ENCODE assay signal across 1 cellular context in the genomic region with DNA sequence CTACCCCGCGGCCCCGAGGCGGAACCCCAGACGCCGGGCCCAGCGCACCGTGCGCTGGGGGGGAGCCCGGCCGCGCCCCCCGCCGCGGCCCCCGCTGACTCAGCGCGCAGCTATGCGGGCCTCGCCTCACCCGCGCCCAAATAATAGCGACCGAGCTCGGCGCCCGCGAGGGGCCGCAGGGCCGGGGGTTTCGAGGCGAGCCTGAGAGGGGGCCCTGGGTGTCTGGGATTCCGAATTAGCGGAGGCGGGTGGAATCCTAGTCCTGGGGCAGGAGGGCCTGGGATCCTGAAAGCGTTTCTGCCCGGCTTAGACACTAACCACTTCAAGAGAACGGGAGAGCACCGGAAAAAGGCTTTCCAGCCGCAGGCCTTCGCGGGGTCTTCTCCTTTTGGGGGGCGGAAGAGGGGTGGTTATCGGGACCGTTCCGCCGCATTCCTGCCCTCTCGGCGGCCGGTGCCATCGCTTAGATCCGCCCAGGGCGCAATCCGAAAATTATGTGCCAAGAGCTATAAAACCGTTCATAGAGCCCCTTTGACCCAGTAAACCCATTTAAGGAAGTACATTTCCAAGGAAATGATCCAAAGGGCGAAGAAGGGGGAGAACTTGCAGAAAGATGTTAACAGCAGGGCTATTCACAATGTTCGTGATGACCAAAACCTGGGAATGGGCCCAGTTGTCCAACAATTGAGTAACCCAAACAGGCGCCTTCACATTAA.
A peak's percentile ranks its signal among the peaks of the same experiment; 100 is the strongest.
TF ChIP-seq lines count a peak whose summit lies in the region.

No MANE protein-coding gene starts in this region.

TF ChIP-seq in HepG2, 621 proteins besides CTCF, POLR2A, EP300 and RAD21 (continued from another document and continues in another):
- TF ChIP-seq, protein P1, sequence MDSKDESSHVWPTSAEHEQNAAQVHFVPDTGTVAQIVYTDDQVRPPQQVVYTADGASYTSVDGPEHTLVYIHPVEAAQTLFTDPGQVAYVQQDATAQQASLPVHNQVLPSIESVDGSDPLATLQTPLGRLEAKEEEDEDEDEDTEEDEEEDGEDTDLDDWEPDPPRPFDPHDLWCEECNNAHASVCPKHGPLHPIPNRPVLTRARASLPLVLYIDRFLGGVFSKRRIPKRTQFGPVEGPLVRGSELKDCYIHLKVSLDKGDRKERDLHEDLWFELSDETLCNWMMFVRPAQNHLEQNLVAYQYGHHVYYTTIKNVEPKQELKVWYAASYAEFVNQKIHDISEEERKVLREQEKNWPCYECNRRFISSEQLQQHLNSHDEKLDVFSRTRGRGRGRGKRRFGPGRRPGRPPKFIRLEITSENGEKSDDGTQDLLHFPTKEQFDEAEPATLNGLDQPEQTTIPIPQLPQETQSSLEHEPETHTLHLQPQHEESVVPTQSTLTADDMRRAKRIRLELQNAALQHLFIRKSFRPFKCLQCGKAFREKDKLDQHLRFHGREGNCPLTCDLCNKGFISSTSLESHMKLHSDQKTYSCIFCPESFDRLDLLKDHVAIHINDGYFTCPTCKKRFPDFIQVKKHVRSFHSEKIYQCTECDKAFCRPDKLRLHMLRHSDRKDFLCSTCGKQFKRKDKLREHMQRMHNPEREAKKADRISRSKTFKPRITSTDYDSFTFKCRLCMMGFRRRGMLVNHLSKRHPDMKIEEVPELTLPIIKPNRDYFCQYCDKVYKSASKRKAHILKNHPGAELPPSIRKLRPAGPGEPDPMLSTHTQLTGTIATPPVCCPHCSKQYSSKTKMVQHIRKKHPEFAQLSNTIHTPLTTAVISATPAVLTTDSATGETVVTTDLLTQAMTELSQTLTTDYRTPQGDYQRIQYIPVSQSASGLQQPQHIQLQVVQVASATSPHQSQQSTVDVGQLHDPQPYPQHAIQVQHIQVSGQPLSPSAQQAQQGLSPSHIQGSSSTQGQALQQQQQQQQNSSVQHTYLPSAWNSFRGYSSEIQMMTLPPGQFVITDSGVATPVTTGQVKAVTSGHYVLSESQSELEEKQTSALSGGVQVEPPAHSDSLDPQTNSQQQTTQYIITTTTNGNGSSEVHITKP (CRISPR knock-in tag; IDR thresholded peaks at IDR 0.05; ENCODE audit: low read depth): no peak
- TF ChIP-seq PAX8 (CRISPR knock-in tag; IDR thresholded peaks at IDR 0.05; ENCODE audit: borderline replicate concordance) (peak; percentile 94; the same call in 1 of the 2 replicates), ZC3H13 (CRISPR knock-in tag; IDR thresholded peaks at IDR 0.05) (no peak), CBX5 (CRISPR knock-in tag; IDR thresholded peaks at IDR 0.05; ENCODE audit: borderline replicate concordance) (no peak), ZNF3 (CRISPR knock-in tag; IDR thresholded peaks at IDR 0.05) (no peak), ARNT2 (CRISPR knock-in tag; IDR thresholded peaks at IDR 0.05; ENCODE audit: low read depth) (peak; percentile 65; the same call in 1 of the 2 replicates), PCBP1 (IDR thresholded peaks at IDR 0.05; ENCODE audit: borderline replicate concordance, low read depth, low read length) (0 out of 2 replicates have a peak, but pooled peaks have one; percentile 30), ZNF598 (CRISPR knock-in tag; IDR thresholded peaks at IDR 0.05; ENCODE audit: borderline replicate concordance) (no peak; the same call in 1 of the 2 replicates), ZBTB8A (CRISPR knock-in tag; IDR thresholded peaks at IDR 0.05; ENCODE audit: borderline replicate concordance, low read depth) (no peak), TBP (CRISPR knock-in tag; IDR thresholded peaks at IDR 0.05) (no peak), PPARG (CRISPR knock-in tag; conservative IDR thresholded peaks at IDR 0.05) (peak; percentile 73), ATF7 (IDR thresholded peaks at IDR 0.05) (no peak), ATF7 (CRISPR knock-in tag; IDR thresholded peaks at IDR 0.05) (no peak), ZNF264 (CRISPR knock-in tag; IDR thresholded peaks at IDR 0.05) (peak; percentile 21; the same call in 1 of the 2 replicates), ETV6 (CRISPR knock-in tag; conservative IDR thresholded peaks at IDR 0.05) (peak; percentile 40; the same call in 1 of the 2 replicates), HDAC6 (IDR thresholded peaks at IDR 0.05; ENCODE audit: low read depth, low read length) (no peak), KLF12 (CRISPR knock-in tag; IDR thresholded peaks at IDR 0.05; ENCODE audit: borderline replicate concordance) (no peak), ZNF260 (CRISPR knock-in tag; IDR thresholded peaks at IDR 0.05; ENCODE audit: borderline replicate concordance, low read depth) (no peak), ZNF350 (CRISPR knock-in tag; IDR thresholded peaks at IDR 0.05; ENCODE audit: borderline replicate concordance, low read depth) (no peak; the same call in 1 of the 2 replicates), SP140L (CRISPR knock-in tag; IDR thresholded peaks at IDR 0.05; ENCODE audit: borderline replicate concordance) (no peak), ZNF354B (CRISPR knock-in tag; IDR thresholded peaks at IDR 0.05) (no peak), SKI (IDR thresholded peaks at IDR 0.05; ENCODE audit: partially characterized antibody) (no peak), POGZ (CRISPR knock-in tag; IDR thresholded peaks at IDR 0.05) (0 out of 2 replicates have a peak, but pooled peaks have one; percentile 12), ZNF670 (CRISPR knock-in tag; IDR thresholded peaks at IDR 0.05; ENCODE audit: borderline replicate concordance) (no peak; the same call in 1 of the 2 replicates), ZNF335 (CRISPR knock-in tag; IDR thresholded peaks at IDR 0.05) (no peak)
- TF ChIP-seq, protein P2, sequence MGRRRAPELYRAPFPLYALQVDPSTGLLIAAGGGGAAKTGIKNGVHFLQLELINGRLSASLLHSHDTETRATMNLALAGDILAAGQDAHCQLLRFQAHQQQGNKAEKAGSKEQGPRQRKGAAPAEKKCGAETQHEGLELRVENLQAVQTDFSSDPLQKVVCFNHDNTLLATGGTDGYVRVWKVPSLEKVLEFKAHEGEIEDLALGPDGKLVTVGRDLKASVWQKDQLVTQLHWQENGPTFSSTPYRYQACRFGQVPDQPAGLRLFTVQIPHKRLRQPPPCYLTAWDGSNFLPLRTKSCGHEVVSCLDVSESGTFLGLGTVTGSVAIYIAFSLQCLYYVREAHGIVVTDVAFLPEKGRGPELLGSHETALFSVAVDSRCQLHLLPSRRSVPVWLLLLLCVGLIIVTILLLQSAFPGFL (CRISPR knock-in tag; IDR thresholded peaks at IDR 0.05): no peak
- TF ChIP-seq, protein P3, sequence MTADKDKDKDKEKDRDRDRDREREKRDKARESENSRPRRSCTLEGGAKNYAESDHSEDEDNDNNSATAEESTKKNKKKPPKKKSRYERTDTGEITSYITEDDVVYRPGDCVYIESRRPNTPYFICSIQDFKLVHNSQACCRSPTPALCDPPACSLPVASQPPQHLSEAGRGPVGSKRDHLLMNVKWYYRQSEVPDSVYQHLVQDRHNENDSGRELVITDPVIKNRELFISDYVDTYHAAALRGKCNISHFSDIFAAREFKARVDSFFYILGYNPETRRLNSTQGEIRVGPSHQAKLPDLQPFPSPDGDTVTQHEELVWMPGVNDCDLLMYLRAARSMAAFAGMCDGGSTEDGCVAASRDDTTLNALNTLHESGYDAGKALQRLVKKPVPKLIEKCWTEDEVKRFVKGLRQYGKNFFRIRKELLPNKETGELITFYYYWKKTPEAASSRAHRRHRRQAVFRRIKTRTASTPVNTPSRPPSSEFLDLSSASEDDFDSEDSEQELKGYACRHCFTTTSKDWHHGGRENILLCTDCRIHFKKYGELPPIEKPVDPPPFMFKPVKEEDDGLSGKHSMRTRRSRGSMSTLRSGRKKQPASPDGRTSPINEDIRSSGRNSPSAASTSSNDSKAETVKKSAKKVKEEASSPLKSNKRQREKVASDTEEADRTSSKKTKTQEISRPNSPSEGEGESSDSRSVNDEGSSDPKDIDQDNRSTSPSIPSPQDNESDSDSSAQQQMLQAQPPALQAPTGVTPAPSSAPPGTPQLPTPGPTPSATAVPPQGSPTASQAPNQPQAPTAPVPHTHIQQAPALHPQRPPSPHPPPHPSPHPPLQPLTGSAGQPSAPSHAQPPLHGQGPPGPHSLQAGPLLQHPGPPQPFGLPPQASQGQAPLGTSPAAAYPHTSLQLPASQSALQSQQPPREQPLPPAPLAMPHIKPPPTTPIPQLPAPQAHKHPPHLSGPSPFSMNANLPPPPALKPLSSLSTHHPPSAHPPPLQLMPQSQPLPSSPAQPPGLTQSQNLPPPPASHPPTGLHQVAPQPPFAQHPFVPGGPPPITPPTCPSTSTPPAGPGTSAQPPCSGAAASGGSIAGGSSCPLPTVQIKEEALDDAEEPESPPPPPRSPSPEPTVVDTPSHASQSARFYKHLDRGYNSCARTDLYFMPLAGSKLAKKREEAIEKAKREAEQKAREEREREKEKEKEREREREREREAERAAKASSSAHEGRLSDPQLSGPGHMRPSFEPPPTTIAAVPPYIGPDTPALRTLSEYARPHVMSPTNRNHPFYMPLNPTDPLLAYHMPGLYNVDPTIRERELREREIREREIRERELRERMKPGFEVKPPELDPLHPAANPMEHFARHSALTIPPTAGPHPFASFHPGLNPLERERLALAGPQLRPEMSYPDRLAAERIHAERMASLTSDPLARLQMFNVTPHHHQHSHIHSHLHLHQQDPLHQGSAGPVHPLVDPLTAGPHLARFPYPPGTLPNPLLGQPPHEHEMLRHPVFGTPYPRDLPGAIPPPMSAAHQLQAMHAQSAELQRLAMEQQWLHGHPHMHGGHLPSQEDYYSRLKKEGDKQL (CRISPR knock-in tag; IDR thresholded peaks at IDR 0.05; ENCODE audit: low read depth): no peak
- TF ChIP-seq, protein P4, sequence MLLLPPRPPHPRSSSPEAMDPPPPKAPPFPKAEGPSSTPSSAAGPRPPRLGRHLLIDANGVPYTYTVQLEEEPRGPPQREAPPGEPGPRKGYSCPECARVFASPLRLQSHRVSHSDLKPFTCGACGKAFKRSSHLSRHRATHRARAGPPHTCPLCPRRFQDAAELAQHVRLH (CRISPR knock-in tag; IDR thresholded peaks at IDR 0.05; ENCODE audit: borderline replicate concordance, low read depth): 0 out of 2 replicates have a peak, but pooled peaks have one; percentile 35
- TF ChIP-seq, protein P5, sequence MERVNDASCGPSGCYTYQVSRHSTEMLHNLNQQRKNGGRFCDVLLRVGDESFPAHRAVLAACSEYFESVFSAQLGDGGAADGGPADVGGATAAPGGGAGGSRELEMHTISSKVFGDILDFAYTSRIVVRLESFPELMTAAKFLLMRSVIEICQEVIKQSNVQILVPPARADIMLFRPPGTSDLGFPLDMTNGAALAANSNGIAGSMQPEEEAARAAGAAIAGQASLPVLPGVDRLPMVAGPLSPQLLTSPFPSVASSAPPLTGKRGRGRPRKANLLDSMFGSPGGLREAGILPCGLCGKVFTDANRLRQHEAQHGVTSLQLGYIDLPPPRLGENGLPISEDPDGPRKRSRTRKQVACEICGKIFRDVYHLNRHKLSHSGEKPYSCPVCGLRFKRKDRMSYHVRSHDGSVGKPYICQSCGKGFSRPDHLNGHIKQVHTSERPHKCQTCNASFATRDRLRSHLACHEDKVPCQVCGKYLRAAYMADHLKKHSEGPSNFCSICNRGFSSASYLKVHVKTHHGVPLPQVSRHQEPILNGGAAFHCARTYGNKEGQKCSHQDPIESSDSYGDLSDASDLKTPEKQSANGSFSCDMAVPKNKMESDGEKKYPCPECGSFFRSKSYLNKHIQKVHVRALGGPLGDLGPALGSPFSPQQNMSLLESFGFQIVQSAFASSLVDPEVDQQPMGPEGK (CRISPR knock-in tag; IDR thresholded peaks at IDR 0.05): peak; percentile 93
- TF ChIP-seq, protein P6, sequence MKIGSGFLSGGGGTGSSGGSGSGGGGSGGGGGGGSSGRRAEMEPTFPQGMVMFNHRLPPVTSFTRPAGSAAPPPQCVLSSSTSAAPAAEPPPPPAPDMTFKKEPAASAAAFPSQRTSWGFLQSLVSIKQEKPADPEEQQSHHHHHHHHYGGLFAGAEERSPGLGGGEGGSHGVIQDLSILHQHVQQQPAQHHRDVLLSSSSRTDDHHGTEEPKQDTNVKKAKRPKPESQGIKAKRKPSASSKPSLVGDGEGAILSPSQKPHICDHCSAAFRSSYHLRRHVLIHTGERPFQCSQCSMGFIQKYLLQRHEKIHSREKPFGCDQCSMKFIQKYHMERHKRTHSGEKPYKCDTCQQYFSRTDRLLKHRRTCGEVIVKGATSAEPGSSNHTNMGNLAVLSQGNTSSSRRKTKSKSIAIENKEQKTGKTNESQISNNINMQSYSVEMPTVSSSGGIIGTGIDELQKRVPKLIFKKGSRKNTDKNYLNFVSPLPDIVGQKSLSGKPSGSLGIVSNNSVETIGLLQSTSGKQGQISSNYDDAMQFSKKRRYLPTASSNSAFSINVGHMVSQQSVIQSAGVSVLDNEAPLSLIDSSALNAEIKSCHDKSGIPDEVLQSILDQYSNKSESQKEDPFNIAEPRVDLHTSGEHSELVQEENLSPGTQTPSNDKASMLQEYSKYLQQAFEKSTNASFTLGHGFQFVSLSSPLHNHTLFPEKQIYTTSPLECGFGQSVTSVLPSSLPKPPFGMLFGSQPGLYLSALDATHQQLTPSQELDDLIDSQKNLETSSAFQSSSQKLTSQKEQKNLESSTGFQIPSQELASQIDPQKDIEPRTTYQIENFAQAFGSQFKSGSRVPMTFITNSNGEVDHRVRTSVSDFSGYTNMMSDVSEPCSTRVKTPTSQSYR (CRISPR knock-in tag; IDR thresholded peaks at IDR 0.05; ENCODE audit: borderline replicate concordance): no peak; the same call in 1 of the 2 replicates
- TF ChIP-seq, protein P7, sequence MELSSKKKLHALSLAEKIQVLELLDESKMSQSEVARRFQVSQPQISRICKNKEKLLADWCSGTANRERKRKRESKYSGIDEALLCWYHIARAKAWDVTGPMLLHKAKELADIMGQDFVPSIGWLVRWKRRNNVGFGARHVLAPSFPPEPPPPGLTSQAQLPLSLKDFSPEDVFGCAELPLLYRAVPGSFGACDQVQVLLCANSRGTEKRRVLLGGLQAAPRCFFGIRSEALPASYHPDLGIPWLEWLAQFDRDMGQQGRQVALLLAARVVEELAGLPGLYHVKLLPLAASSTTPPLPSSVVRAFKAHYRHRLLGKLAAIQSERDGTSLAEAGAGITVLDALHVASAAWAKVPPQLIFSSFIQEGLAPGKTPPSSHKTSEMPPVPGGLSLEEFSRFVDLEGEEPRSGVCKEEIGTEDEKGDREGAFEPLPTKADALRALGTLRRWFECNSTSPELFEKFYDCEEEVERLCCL (CRISPR knock-in tag; IDR thresholded peaks at IDR 0.05; ENCODE audit: borderline replicate concordance): no peak; the same call in 1 of the 2 replicates
- TF ChIP-seq, protein P8, sequence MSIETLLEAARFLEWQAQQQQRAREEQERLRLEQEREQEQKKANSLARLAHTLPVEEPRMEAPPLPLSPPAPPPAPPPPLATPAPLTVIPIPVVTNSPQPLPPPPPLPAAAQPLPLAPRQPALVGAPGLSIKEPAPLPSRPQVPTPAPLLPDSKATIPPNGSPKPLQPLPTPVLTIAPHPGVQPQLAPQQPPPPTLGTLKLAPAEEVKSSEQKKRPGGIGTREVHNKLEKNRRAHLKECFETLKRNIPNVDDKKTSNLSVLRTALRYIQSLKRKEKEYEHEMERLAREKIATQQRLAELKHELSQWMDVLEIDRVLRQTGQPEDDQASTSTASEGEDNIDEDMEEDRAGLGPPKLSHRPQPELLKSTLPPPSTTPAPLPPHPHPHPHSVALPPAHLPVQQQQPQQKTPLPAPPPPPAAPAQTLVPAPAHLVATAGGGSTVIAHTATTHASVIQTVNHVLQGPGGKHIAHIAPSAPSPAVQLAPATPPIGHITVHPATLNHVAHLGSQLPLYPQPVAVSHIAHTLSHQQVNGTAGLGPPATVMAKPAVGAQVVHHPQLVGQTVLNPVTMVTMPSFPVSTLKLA (IDR thresholded peaks at IDR 0.05): no peak
- TF ChIP-seq, protein P9, sequence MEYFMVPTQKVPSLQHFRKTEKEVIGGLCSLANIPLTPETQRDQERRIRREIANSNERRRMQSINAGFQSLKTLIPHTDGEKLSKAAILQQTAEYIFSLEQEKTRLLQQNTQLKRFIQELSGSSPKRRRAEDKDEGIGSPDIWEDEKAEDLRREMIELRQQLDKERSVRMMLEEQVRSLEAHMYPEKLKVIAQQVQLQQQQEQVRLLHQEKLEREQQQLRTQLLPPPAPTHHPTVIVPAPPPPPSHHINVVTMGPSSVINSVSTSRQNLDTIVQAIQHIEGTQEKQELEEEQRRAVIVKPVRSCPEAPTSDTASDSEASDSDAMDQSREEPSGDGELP (IDR thresholded peaks at IDR 0.05; ENCODE audit: borderline replicate concordance, low read depth): no peak; the same call in 1 of the 2 replicates
